16 cellular contexts compared by ENCODE assay signal in the genomic region with DNA sequence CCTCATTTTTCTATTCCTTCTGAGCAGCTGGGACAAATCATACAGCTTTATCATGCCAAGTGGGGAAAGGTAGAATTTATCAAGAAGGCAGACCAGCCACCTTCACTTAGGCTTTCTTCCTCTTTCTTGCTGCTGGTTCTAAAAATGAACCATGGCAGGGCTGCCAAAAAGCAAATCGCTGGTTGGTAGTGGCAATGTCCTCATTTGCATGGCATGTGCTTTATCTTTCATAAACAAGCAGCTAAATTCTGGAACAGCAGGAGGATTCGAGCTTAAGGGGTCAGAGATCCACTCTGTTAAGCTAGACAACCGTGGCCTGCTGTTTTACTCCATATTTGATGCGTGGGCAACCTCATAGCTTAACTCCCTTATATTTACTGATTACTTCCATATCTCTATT.
DNase-seq lines count a peak whose midpoint lies in the region; ATAC-seq and TF ChIP-seq lines count a peak whose summit lies in the region.
"Had no signal": no experiment of that assay in that cellular context is flagged by ENCODE, and none has a peak within 500 bp of the region (broad histone marks: within the 10 kb centered on the region; RNA-seq: fewer than 3 reads in every experiment).

No MANE protein-coding gene starts in this region.

- DNase-seq in Right ventricle myocardium superior (no peak), right atrium auricular region (ENCODE audit: low spot score) (no peak), activated B cell treated with CpG ODN at 0.5 μM for 24 hours (no peak), left cardiac atrium (no peak), type B pancreatic cell (ENCODE audit: extremely low spot score, unreplicated experiment) (no peak)
- no peak for DNase-seq in activated CD4-positive, alpha-beta T cell treated with anti-CD3 and anti-CD28 coated beads, Interleukin-2, amount 50 U/mL, for 1 hour
- DNase-seq in effector memory CD8-positive, alpha-beta T cell, result no peak
- DNase-seq: activated effector memory CD4-positive, alpha-beta T cell treated with Interleukin-2 at 50 U/mL for 16 hours; KG1; kidney glomerular epithelial cell; NCI-H146; stimulated activated CD4-positive, alpha-beta T cell treated with anti-CD3 and anti-CD28 coated beads, Interleukin-15, amount 100 ng/mL, for 24 hours had no signal

- no peaks in the 10 kb centered on the region for H3K36me3 ChIP-seq in right atrium auricular region

- ATAC-seq in Right ventricle myocardium superior (ENCODE audit: poor library complexity) (peak; percentile 65), activated B cell treated with CpG ODN at 0.5 μM for 24 hours (ENCODE audit: low read depth) (no peak), left cardiac atrium (peak; percentile 41 to 70)
- ATAC-seq in effector memory CD8-positive, alpha-beta T cell (replicated peaks), result no peak
- ATAC-seq: WTC11 had no signal

- H3K27ac Mint-ChIP-seq in activated B cell treated with CpG ODN at 0.5 μM for 24 hours (peak overlapping the region; percentile 46), type B pancreatic cell (no peak overlapping the region)
- H3K27ac Mint-ChIP-seq in effector memory CD8-positive, alpha-beta T cell, result no peak overlapping the region
- H3K27ac Mint-ChIP-seq: dendritic cell treated with granulocyte-macrophage colony-stimulating factor and Interleukin-4, amounts not matched to agents 40 ng/mL and 50 ng/mL, for 4 days; WTC11 had no signal

- no peaks in the 10 kb centered on the region for H3K27me3 ChIP-seq in right atrium auricular region

- H3K27me3 Mint-ChIP-seq in activated B cell treated with CpG ODN at 0.5 μM for 24 hours (peaks cover 2% of the 10 kb centered on the region), type B pancreatic cell (peaks cover 4% of the 10 kb centered on the region)
- H3K27me3 Mint-ChIP-seq in effector memory CD8-positive, alpha-beta T cell, result peaks cover 0 to 6% of the 10 kb centered on the region in 2 donors
- H3K27me3 Mint-ChIP-seq: dendritic cell treated with granulocyte-macrophage colony-stimulating factor and Interleukin-4, amounts not matched to agents 40 ng/mL and 50 ng/mL, for 4 days had no signal

- H3K4me1 Mint-ChIP-seq in activated B cell treated with CpG ODN at 0.5 μM for 24 hours, result peaks cover 28% of the 10 kb centered on the region
- peaks cover 8% of the 10 kb centered on the region for H3K4me1 Mint-ChIP-seq in type B pancreatic cell (ENCODE audit: unreplicated experiment)
- no peaks in the 10 kb centered on the region for H3K4me1 Mint-ChIP-seq in effector memory CD8-positive, alpha-beta T cell (ENCODE audit: low read depth in 2 of 2)

- POLR2A ChIA-PET in activated B cell treated with CpG ODN at 0.5 μM for 24 hours (lab: Charles Lee), result interaction anchor here (1.0 kb wide), 1 partner anchor 11 kb away, joined by 3 read pairs; no protein-coding TSS in a partner anchor

- H3K36me3 Mint-ChIP-seq in activated B cell treated with CpG ODN at 0.5 μM for 24 hours (ENCODE audit: low read depth) (no peaks in the 10 kb centered on the region), type B pancreatic cell (no peaks in the 10 kb centered on the region)
- no peaks in the 10 kb centered on the region for H3K36me3 Mint-ChIP-seq in effector memory CD8-positive, alpha-beta T cell (ENCODE audit: insufficient read depth)
- H3K36me3 Mint-ChIP-seq: WTC11 had no signal

- peaks cover 0 to 12% of the 10 kb centered on the region in 2 donors for H3K4me1 ChIP-seq in right atrium auricular region

- CTCF ChIA-PET in activated B cell treated with CpG ODN at 0.5 μM for 24 hours (lab: Charles Lee), result no interaction called here

- no peaks in the 10 kb centered on the region for H3K9me3 Mint-ChIP-seq in activated B cell treated with CpG ODN at 0.5 μM for 24 hours
- H3K9me3 Mint-ChIP-seq in type B pancreatic cell, result no peaks in the 10 kb centered on the region
- peaks cover 3 to 7% of the 10 kb centered on the region in 2 donors for H3K9me3 Mint-ChIP-seq in effector memory CD8-positive, alpha-beta T cell
- H3K9me3 Mint-ChIP-seq: dendritic cell treated with granulocyte-macrophage colony-stimulating factor and Interleukin-4, amounts not matched to agents 40 ng/mL and 50 ng/mL, for 4 days; WTC11 had no signal

- H3K9me3 ChIP-seq in right atrium auricular region, result no peaks in the 10 kb centered on the region

- TF ChIP-seq CTCF in right atrium auricular region (IDR thresholded peaks at IDR 0.05) (no peak), activated B cell treated with CpG ODN at 0.5 μM for 24 hours (IDR thresholded peaks at IDR 0.05) (no peak), type B pancreatic cell (conservative IDR thresholded peaks at IDR 0.05) (no peak)

- intact Hi-C loops in Right ventricle myocardium superior (cut with DNase I), result no loop called here
- intact Hi-C loops in activated B cell treated with CpG ODN at 0.5 μM for 24 hours (cut with micrococcal nuclease), result no loop called here
- intact Hi-C loops in left cardiac atrium (cut with DNase I), result loop anchor here in 1 of 2 donors (10.0 kb wide), 1 partner anchor 1296 kb away; no protein-coding TSS in a partner anchor

- H3K27ac ChIP-seq in right atrium auricular region (no peak overlapping the region), temporal lobe (ENCODE audit: low read depth, low read length) (peak overlapping the region; percentile 12)
- H3K27ac ChIP-seq: HL-60 had no signal

- H3K4me3 Mint-ChIP-seq in activated B cell treated with CpG ODN at 0.5 μM for 24 hours (peak overlapping the region; percentile 25), type B pancreatic cell (no peak overlapping the region)
- H3K4me3 Mint-ChIP-seq in effector memory CD8-positive, alpha-beta T cell, result no peak overlapping the region
- H3K4me3 Mint-ChIP-seq: dendritic cell treated with granulocyte-macrophage colony-stimulating factor and Interleukin-4, amounts not matched to agents 40 ng/mL and 50 ng/mL, for 4 days; WTC11 had no signal

- H3K4me3 ChIP-seq in right atrium auricular region, result no peak overlapping the region

Comparison
In these comparisons a context has a peak if more than half of its experiments do, and no peak if none do; other contexts are left out.
1. ATAC-seq: peak in Right ventricle myocardium superior (single experiment) and left cardiac atrium (2 of 2); none in activated B cell treated with CpG ODN at 0.5 μM for 24 hours (single experiment) and effector memory CD8-positive, alpha-beta T cell (single experiment).